ENCODE assay signal across 1 cellular context in the genomic region with DNA sequence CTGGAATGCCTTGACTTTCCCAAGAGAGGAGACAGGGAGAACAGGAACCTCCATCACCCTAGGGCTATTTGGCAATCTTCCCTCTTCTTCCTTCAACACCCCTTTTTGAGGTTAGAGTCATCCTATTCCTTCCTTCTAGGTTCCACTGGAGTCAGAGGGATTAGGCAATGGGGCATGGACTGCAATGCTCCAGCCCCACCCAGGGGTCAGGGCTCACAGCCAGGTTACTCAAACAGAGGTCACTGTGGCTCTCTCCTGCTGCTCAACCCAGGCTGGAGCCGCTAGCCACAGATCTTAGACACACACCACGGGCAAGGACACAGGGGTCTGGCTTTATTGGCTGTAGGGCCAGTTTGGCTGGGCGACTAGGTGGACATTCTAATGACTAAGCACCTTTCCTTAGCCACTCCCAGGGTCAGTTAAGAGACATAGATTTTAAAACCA.
TF ChIP-seq lines count a peak whose summit lies in the region.

No MANE protein-coding gene starts in this region.

TF ChIP-seq in HepG2, 621 proteins besides CTCF, POLR2A, EP300 and RAD21 (continued from another document):
- TF ChIP-seq, protein P1, sequence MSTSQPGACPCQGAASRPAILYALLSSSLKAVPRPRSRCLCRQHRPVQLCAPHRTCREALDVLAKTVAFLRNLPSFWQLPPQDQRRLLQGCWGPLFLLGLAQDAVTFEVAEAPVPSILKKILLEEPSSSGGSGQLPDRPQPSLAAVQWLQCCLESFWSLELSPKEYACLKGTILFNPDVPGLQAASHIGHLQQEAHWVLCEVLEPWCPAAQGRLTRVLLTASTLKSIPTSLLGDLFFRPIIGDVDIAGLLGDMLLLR (CRISPR knock-in tag; IDR thresholded peaks at IDR 0.05), result no peak
- TF ChIP-seq, protein P2, sequence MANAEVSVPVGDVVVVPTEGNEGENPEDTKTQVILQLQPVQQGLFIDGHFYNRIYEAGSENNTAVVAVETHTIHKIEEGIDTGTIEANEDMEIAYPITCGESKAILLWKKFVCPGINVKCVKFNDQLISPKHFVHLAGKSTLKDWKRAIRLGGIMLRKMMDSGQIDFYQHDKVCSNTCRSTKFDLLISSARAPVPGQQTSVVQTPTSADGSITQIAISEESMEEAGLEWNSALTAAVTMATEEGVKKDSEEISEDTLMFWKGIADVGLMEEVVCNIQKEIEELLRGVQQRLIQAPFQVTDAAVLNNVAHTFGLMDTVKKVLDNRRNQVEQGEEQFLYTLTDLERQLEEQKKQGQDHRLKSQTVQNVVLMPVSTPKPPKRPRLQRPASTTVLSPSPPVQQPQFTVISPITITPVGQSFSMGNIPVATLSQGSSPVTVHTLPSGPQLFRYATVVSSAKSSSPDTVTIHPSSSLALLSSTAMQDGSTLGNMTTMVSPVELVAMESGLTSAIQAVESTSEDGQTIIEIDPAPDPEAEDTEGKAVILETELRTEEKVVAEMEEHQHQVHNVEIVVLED (CRISPR knock-in tag; IDR thresholded peaks at IDR 0.05; ENCODE audit: borderline replicate concordance), result no peak; the same call in 1 of the 2 replicates
- TF ChIP-seq CCAR2 (optimal IDR thresholded peaks at IDR 0.05; ENCODE audit: low read depth, low read length) (no peak), ZBTB7B (CRISPR knock-in tag; IDR thresholded peaks at IDR 0.05) (peak; percentile 78), EED (CRISPR knock-in tag; IDR thresholded peaks at IDR 0.05) (no peak), FOXA3 (CRISPR knock-in tag; IDR thresholded peaks at IDR 0.05) (peak; percentile 89), MED8 (CRISPR knock-in tag; IDR thresholded peaks at IDR 0.05; ENCODE audit: insufficient replicate concordance) (peak; percentile 64), ZNF543 (CRISPR knock-in tag; IDR thresholded peaks at IDR 0.05) (0 out of 2 replicates have a peak, but pooled peaks have one; percentile 48), FLYWCH1 (CRISPR knock-in tag; IDR thresholded peaks at IDR 0.05) (no peak), ZNF839 (CRISPR knock-in tag; IDR thresholded peaks at IDR 0.05; ENCODE audit: borderline replicate concordance) (no peak), NKX3-1 (CRISPR knock-in tag; IDR thresholded peaks at IDR 0.05) (0 out of 2 replicates have a peak, but pooled peaks have one; percentile 55), HNRNPUL1 (IDR thresholded peaks at IDR 0.05; ENCODE audit: low read depth, low read length) (no peak), MXD4 (CRISPR knock-in tag; IDR thresholded peaks at IDR 0.05) (no peak), ZNF772 (CRISPR knock-in tag; IDR thresholded peaks at IDR 0.05) (0 out of 2 replicates have a peak, but pooled peaks have one; percentile 40), ZNF383 (CRISPR knock-in tag; IDR thresholded peaks at IDR 0.05; ENCODE audit: borderline replicate concordance) (no peak), SRSF4 (IDR thresholded peaks at IDR 0.05; ENCODE audit: low read depth, low read length, poor library complexity, severe bottlenecking) (no peak), CBFB (CRISPR knock-in tag; IDR thresholded peaks at IDR 0.05) (peak; percentile 81), ZNF678 (CRISPR knock-in tag; IDR thresholded peaks at IDR 0.05) (no peak), ZFYVE20 (CRISPR knock-in tag; IDR thresholded peaks at IDR 0.05; ENCODE audit: borderline replicate concordance, low read depth) (no peak), HDAC6 (IDR thresholded peaks at IDR 0.05; ENCODE audit: low read depth, low read length) (no peak), NR2C2 (CRISPR knock-in tag; IDR thresholded peaks at IDR 0.05; ENCODE audit: borderline replicate concordance) (peak; percentile 93), ZNF547 (CRISPR knock-in tag; IDR thresholded peaks at IDR 0.05) (peak; percentile 19; the same call in 1 of the 2 replicates), ZNF713 (CRISPR knock-in tag; IDR thresholded peaks at IDR 0.05) (no peak), HOXD1 (CRISPR knock-in tag; IDR thresholded peaks at IDR 0.05) (peak; percentile 61; the same call in 1 of the 2 replicates), ZKSCAN8 (CRISPR knock-in tag; IDR thresholded peaks at IDR 0.05; ENCODE audit: borderline replicate concordance) (no peak), TBL1XR1 (IDR thresholded peaks at IDR 0.05; ENCODE audit: borderline replicate concordance, low read length, partially characterized antibody) (peak; percentile 81)
- TF ChIP-seq, protein P3, sequence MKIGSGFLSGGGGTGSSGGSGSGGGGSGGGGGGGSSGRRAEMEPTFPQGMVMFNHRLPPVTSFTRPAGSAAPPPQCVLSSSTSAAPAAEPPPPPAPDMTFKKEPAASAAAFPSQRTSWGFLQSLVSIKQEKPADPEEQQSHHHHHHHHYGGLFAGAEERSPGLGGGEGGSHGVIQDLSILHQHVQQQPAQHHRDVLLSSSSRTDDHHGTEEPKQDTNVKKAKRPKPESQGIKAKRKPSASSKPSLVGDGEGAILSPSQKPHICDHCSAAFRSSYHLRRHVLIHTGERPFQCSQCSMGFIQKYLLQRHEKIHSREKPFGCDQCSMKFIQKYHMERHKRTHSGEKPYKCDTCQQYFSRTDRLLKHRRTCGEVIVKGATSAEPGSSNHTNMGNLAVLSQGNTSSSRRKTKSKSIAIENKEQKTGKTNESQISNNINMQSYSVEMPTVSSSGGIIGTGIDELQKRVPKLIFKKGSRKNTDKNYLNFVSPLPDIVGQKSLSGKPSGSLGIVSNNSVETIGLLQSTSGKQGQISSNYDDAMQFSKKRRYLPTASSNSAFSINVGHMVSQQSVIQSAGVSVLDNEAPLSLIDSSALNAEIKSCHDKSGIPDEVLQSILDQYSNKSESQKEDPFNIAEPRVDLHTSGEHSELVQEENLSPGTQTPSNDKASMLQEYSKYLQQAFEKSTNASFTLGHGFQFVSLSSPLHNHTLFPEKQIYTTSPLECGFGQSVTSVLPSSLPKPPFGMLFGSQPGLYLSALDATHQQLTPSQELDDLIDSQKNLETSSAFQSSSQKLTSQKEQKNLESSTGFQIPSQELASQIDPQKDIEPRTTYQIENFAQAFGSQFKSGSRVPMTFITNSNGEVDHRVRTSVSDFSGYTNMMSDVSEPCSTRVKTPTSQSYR (CRISPR knock-in tag; IDR thresholded peaks at IDR 0.05; ENCODE audit: borderline replicate concordance), result peak; percentile 65; the same call in 1 of the 2 replicates
- TF ChIP-seq, protein P4, sequence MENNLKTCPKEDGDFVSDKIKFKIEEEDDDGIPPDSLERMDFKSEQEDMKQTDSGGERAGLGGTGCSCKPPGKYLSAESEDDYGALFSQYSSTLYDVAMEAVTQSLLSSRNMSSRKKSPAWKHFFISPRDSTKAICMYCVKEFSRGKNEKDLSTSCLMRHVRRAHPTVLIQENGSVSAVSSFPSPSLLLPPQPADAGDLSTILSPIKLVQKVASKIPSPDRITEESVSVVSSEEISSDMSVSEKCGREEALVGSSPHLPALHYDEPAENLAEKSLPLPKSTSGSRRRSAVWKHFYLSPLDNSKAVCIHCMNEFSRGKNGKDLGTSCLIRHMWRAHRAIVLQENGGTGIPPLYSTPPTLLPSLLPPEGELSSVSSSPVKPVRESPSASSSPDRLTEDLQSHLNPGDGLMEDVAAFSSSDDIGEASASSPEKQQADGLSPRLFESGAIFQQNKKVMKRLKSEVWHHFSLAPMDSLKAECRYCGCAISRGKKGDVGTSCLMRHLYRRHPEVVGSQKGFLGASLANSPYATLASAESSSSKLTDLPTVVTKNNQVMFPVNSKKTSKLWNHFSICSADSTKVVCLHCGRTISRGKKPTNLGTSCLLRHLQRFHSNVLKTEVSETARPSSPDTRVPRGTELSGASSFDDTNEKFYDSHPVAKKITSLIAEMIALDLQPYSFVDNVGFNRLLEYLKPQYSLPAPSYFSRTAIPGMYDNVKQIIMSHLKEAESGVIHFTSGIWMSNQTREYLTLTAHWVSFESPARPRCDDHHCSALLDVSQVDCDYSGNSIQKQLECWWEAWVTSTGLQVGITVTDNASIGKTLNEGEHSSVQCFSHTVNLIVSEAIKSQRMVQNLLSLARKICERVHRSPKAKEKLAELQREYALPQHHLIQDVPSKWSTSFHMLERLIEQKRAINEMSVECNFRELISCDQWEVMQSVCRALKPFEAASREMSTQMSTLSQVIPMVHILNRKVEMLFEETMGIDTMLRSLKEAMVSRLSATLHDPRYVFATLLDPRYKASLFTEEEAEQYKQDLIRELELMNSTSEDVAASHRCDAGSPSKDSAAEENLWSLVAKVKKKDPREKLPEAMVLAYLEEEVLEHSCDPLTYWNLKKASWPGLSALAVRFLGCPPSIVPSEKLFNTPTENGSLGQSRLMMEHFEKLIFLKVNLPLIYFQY (CRISPR knock-in tag; IDR thresholded peaks at IDR 0.05; ENCODE audit: borderline replicate concordance), result no peak
- TF ChIP-seq, protein P5, sequence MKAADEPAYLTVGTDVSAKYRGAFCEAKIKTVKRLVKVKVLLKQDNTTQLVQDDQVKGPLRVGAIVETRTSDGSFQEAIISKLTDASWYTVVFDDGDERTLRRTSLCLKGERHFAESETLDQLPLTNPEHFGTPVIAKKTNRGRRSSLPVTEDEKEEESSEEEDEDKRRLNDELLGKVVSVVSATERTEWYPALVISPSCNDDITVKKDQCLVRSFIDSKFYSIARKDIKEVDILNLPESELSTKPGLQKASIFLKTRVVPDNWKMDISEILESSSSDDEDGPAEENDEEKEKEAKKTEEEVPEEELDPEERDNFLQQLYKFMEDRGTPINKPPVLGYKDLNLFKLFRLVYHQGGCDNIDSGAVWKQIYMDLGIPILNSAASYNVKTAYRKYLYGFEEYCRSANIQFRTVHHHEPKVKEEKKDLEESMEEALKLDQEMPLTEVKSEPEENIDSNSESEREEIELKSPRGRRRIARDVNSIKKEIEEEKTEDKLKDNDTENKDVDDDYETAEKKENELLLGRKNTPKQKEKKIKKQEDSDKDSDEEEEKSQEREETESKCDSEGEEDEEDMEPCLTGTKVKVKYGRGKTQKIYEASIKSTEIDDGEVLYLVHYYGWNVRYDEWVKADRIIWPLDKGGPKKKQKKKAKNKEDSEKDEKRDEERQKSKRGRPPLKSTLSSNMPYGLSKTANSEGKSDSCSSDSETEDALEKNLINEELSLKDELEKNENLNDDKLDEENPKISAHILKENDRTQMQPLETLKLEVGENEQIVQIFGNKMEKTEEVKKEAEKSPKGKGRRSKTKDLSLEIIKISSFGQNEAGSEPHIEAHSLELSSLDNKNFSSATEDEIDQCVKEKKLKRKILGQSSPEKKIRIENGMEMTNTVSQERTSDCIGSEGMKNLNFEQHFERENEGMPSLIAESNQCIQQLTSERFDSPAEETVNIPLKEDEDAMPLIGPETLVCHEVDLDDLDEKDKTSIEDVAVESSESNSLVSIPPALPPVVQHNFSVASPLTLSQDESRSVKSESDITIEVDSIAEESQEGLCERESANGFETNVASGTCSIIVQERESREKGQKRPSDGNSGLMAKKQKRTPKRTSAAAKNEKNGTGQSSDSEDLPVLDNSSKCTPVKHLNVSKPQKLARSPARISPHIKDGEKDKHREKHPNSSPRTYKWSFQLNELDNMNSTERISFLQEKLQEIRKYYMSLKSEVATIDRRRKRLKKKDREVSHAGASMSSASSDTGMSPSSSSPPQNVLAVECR (CRISPR knock-in tag; IDR thresholded peaks at IDR 0.05; ENCODE audit: borderline replicate concordance), result no peak; the same call in 1 of the 2 replicates
- TF ChIP-seq, protein P6, sequence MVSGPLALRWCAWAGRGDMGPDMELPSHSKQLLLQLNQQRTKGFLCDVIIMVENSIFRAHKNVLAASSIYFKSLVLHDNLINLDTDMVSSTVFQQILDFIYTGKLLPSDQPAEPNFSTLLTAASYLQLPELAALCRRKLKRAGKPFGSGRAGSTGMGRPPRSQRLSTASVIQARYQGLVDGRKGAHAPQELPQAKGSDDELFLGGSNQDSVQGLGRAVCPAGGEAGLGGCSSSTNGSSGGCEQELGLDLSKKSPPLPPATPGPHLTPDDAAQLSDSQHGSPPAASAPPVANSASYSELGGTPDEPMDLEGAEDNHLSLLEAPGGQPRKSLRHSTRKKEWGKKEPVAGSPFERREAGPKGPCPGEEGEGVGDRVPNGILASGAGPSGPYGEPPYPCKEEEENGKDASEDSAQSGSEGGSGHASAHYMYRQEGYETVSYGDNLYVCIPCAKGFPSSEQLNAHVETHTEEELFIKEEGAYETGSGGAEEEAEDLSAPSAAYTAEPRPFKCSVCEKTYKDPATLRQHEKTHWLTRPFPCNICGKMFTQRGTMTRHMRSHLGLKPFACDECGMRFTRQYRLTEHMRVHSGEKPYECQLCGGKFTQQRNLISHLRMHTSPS (CRISPR knock-in tag; IDR thresholded peaks at IDR 0.05; ENCODE audit: low read depth), result peak; percentile 48; the same call in 1 of the 2 replicates
- TF ChIP-seq, protein P7, sequence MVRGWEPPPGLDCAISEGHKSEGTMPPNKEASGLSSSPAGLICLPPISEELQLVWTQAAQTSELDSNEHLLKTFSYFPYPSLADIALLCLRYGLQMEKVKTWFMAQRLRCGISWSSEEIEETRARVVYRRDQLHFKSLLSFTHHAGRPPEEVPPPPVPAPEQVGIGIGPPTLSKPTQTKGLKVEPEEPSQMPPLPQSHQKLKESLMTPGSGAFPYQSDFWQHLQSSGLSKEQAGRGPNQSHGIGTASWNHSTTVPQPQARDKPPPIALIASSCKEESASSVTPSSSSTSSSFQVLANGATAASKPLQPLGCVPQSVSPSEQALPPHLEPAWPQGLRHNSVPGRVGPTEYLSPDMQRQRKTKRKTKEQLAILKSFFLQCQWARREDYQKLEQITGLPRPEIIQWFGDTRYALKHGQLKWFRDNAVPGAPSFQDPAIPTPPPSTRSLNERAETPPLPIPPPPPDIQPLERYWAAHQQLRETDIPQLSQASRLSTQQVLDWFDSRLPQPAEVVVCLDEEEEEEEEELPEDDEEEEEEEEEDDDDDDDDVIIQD (CRISPR knock-in tag; IDR thresholded peaks at IDR 0.05; ENCODE audit: low read depth), result peak; percentile 88
- TF ChIP-seq, protein P8, sequence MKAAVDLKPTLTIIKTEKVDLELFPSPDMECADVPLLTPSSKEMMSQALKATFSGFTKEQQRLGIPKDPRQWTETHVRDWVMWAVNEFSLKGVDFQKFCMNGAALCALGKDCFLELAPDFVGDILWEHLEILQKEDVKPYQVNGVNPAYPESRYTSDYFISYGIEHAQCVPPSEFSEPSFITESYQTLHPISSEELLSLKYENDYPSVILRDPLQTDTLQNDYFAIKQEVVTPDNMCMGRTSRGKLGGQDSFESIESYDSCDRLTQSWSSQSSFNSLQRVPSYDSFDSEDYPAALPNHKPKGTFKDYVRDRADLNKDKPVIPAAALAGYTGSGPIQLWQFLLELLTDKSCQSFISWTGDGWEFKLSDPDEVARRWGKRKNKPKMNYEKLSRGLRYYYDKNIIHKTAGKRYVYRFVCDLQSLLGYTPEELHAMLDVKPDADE (CRISPR knock-in tag; IDR thresholded peaks at IDR 0.05), result no peak
- TF ChIP-seq, protein P9, sequence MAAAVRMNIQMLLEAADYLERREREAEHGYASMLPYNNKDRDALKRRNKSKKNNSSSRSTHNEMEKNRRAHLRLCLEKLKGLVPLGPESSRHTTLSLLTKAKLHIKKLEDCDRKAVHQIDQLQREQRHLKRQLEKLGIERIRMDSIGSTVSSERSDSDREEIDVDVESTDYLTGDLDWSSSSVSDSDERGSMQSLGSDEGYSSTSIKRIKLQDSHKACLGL (CRISPR knock-in tag; IDR thresholded peaks at IDR 0.05), result no peak
- TF ChIP-seq, protein P10, sequence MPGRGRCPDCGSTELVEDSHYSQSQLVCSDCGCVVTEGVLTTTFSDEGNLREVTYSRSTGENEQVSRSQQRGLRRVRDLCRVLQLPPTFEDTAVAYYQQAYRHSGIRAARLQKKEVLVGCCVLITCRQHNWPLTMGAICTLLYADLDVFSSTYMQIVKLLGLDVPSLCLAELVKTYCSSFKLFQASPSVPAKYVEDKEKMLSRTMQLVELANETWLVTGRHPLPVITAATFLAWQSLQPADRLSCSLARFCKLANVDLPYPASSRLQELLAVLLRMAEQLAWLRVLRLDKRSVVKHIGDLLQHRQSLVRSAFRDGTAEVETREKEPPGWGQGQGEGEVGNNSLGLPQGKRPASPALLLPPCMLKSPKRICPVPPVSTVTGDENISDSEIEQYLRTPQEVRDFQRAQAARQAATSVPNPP (CRISPR knock-in tag; IDR thresholded peaks at IDR 0.05), result peak; percentile 63; the same call in 1 of the 2 replicates
